ENCODE assay signal across 9 cellular contexts in the genomic region with DNA sequence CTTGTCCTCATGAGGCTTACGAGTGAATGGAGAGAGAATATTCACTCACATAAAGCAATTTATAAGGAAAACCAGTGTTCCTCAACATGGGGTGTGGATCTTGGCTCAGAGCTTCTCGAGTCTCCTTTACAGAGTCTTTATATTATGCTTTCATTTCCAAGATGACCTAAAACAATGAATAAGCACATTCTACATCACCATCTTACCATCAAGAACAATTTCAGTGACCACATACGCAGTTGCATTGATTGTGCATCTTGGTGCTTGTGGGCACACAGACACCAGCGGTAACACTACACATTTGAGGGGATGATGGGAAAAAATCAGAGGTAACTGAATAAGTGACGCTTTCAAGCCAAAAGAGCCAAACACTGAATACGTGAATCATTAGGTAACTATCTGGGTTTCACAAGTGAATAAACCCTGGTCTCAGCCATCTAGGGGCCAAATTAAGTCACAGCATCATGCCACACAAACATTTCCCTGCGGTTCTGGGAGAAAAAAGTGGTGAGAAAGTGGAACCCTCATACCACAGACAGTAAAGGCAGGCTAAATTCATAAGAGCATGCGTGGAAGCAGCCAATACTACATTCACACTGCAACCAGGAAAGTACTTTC. TPM values are rescaled to one million over a fixed set of nuclear protein-coding genes. Genes with fewer than 3 reads are reported as not detected.
DNase-seq lines count a peak whose midpoint lies in the region; ATAC-seq, FAIRE-seq and TF ChIP-seq lines count a peak whose summit lies in the region.
"Had no signal": no experiment of that assay in that cellular context is flagged by ENCODE, and none has a peak within 500 bp of the region (broad histone marks: within the 10 kb centered on the region; RNA-seq: fewer than 3 reads in every experiment).

No MANE protein-coding gene starts in this region.

- intact Hi-C loops in heart right ventricle (cut with DNase I): no loop called here
- intact Hi-C loops in pancreas (cut with DNase I): no loop called here

- no peak overlapping the region for H3K27ac ChIP-seq in cardiac muscle cell
- no peak overlapping the region for H3K27ac ChIP-seq in heart right ventricle
- no peak overlapping the region for H3K27ac ChIP-seq in pancreas

- H3K4me3 ChIP-seq in cardiac muscle cell (no peak overlapping the region), heart right ventricle (no peak overlapping the region), fibroblast of mammary gland (ENCODE audit: control insufficient read depth, low read depth, low read length) (no peak overlapping the region), pancreas (no peak overlapping the region)

- no peak for FAIRE-seq in pancreas (lab: Jason Lieb, UNC)

- peaks cover 8% of the 10 kb centered on the region for H3K4me1 Mint-ChIP-seq in stimulated activated naive CD8-positive, alpha-beta T cell treated with anti-CD3 and anti-CD28 coated beads, Interleukin-15, amount 100 ng/mL, for 72 hours

- H3K27me3 ChIP-seq in cardiac muscle cell (no peaks in the 10 kb centered on the region), heart right ventricle (no peaks in the 10 kb centered on the region), pancreas (no peaks in the 10 kb centered on the region)

- TF ChIP-seq CTCF in cardiac muscle cell (IDR thresholded peaks at IDR 0.05; ENCODE audit: low read depth, low read length) (peak; percentile 41), heart right ventricle (IDR thresholded peaks at IDR 0.05) (peak in 1 of 9 donors; percentile 20), fibroblast of mammary gland (conservative IDR thresholded peaks at IDR 0.05; ENCODE audit: control insufficient read depth, insufficient read depth, low read depth, low read length) (peak; percentile 48), pancreas (IDR thresholded peaks at IDR 0.05) (no peak)

- peak in 1 of 2 donors; percentile 52 for DNase-seq in cardiac muscle cell (ENCODE audit: low read depth in 1 of 2, low spot score in 1 of 2)
- no peak for DNase-seq in heart right ventricle
- DNase-seq in SK-MEL-5 (ENCODE audit: low read depth, low spot score): peak; percentile 28
- peak; percentile 70 for DNase-seq in fibroblast of mammary gland (ENCODE audit: low read depth)
- DNase-seq in stimulated activated naive CD8-positive, alpha-beta T cell treated with anti-CD3 and anti-CD28 coated beads, Interleukin-15, amount 100 ng/mL, for 72 hours: peak; percentile 21 to 72
- DNase-seq in GM19238 (ENCODE audit: insufficient read length, low spot score): no peak
- DNase-seq in pancreas: no peak
- DNase-seq: NCI-H748 treated with DMSO at 0.1 percent for 48 hours had no signal

- H3K36me3 ChIP-seq in cardiac muscle cell (peaks cover 26% of the 10 kb centered on the region), heart right ventricle (peaks cover 0 to 100% (median 55%) of the 10 kb centered on the region in 9 donors), pancreas (peaks cover 7 to 45% (median 10%) of the 10 kb centered on the region in 3 donors)

- no peak overlapping the region for H3K4me3 Mint-ChIP-seq in stimulated activated naive CD8-positive, alpha-beta T cell treated with anti-CD3 and anti-CD28 coated beads, Interleukin-15, amount 100 ng/mL, for 72 hours

- no peak for ATAC-seq in heart right ventricle
- ATAC-seq in stimulated activated naive CD8-positive, alpha-beta T cell treated with anti-CD3 and anti-CD28 coated beads, Interleukin-15, amount 100 ng/mL, for 72 hours: peak; percentile 93
- no peak for ATAC-seq in pancreas
- ATAC-seq in GM21447 (IDR thresholded peaks at IDR 0.05; ENCODE audit: unreplicated experiment): no peak

- no peaks in the 10 kb centered on the region for H3K9me3 Mint-ChIP-seq in stimulated activated naive CD8-positive, alpha-beta T cell treated with anti-CD3 and anti-CD28 coated beads, Interleukin-15, amount 100 ng/mL, for 72 hours

- no peaks in the 10 kb centered on the region for H3K4me1 ChIP-seq in cardiac muscle cell (ENCODE audit: low read depth)
- no peaks in the 10 kb centered on the region for H3K4me1 ChIP-seq in heart right ventricle
- H3K4me1 ChIP-seq in pancreas: no peaks in the 10 kb centered on the region

- H3K27ac Mint-ChIP-seq in stimulated activated naive CD8-positive, alpha-beta T cell treated with anti-CD3 and anti-CD28 coated beads, Interleukin-15, amount 100 ng/mL, for 72 hours: no peak overlapping the region

- H3K9me3 ChIP-seq in cardiac muscle cell (ENCODE audit: low read depth): no peaks in the 10 kb centered on the region
- no peaks in the 10 kb centered on the region for H3K9me3 ChIP-seq in heart right ventricle
- no peaks in the 10 kb centered on the region for H3K9me3 ChIP-seq in pancreas

- WGBS in heart right ventricle, 2 donors: 81 to 86% methylated on average over 8 of the region's 8 CpGs
- 75 to 81% methylated on average over 8 of the region's 8 CpGs for WGBS in pancreas, 2 donors

- no peaks in the 10 kb centered on the region for H3K27me3 Mint-ChIP-seq in stimulated activated naive CD8-positive, alpha-beta T cell treated with anti-CD3 and anti-CD28 coated beads, Interleukin-15, amount 100 ng/mL, for 72 hours

- in situ Hi-C loops in SK-MEL-5 (cut with HindIII; ENCODE audit: low pct_unique_long_range_greater_than_20kb, low sequenced_read_pairs): no loop called here

RNA-seq across cellular contexts. Expression of gene CWC25, which starts 9.4 kb away (rescaled TPM):
- total RNA-seq in cardiac muscle cell: 6.4 and 14.6 TPM in 2 replicates
- polyA plus RNA-seq in cardiac muscle cell: 9.4 and 19.9 TPM in 2 replicates
- 10 to 100 TPM in 2 of 10 donors, 1 to 10 TPM in 8; 7.7 to 11.2 (median 9.0) TPM for total RNA-seq in heart right ventricle
- polyA plus RNA-seq in heart right ventricle: 10 to 100 TPM in 1 of 2 donors, 1 to 10 TPM in 1; 9.1 to 22.6 TPM
- total RNA-seq in SK-MEL-5 (2014; rRNA removed; shearing (Covaris generic)): 10.1 and 12.5 TPM in 2 replicates
- 10.3 and 13.1 TPM in 2 replicates for polyA plus RNA-seq in SK-MEL-5 (2015; cell fraction: cytosol; rRNA removed)
- 73.0 and 106 TPM in 2 replicates for polyA plus RNA-seq in SK-MEL-5 (2015; cell fraction: nucleus; rRNA removed)
- 10 to 100 TPM in 1 of 6 donors, 1 to 10 TPM in 5; 7.5 to 11.4 (median 8.0) TPM for total RNA-seq in pancreas
- polyA plus RNA-seq in pancreas: 10 to 100 TPM; 19.4 to 24.0 TPM

RNA-seq across cellular contexts. Expression of gene PIP4K2B, which starts 16.3 kb away (rescaled TPM):
- total RNA-seq in cardiac muscle cell (98.7 and 116 TPM in 2 replicates), heart right ventricle (10 to 100 TPM; 37.9 to 51.9 (median 47.5) TPM), pancreas (10 to 100 TPM in 5 of 6 donors, 1 to 10 TPM in 1; 9.0 to 22.2 (median 11.7) TPM)
- polyA plus RNA-seq in cardiac muscle cell (17.4 and 23.3 TPM in 2 replicates), heart right ventricle (10 to 100 TPM; 15.3 to 20.3 TPM), pancreas (10 to 100 TPM; 14.2 to 17.0 TPM)
- total RNA-seq in SK-MEL-5 (2014; rRNA removed; shearing (Covaris generic)): 21.6 and 23.1 TPM in 2 replicates
- 28.2 and 40.1 TPM in 2 replicates for polyA plus RNA-seq in SK-MEL-5 (2015; cell fraction: cytosol; rRNA removed)
- polyA plus RNA-seq in SK-MEL-5 (2015; cell fraction: nucleus; rRNA removed): 64.3 and 71.2 TPM in 2 replicates

RNA-seq across cellular contexts. Expression of gene RPL23, which starts 37.8 kb away (rescaled TPM):
- total RNA-seq in cardiac muscle cell (2,451 and 2,692 TPM in 2 replicates), heart right ventricle (100 to 1,000 TPM; 725 to 991 (median 835) TPM), pancreas (100 to 1,000 TPM; 569 to 994 (median 828) TPM)
- polyA plus RNA-seq in cardiac muscle cell (567 and 626 TPM in 2 replicates), heart right ventricle (1,000 to 10,000 TPM; 1,798 to 2,733 TPM), pancreas (1,000 to 10,000 TPM; 1,404 to 1,507 TPM)
- 2,873 and 3,047 TPM in 2 replicates for total RNA-seq in SK-MEL-5 (2014; rRNA removed; shearing (Covaris generic))
- 1,347 and 1,645 TPM in 2 replicates for polyA plus RNA-seq in SK-MEL-5 (2015; cell fraction: cytosol; rRNA removed)
- 232 and 381 TPM in 2 replicates for polyA plus RNA-seq in SK-MEL-5 (2015; cell fraction: nucleus; rRNA removed)

RNA-seq across cellular contexts. Expression of gene LASP1, which starts 54.2 kb away (rescaled TPM):
- total RNA-seq in cardiac muscle cell (46.0 and 51.2 TPM in 2 replicates), heart right ventricle (10 to 100 TPM; 19.5 to 56.9 (median 23.0) TPM), pancreas (10 to 100 TPM; 48.2 to 98.6 (median 60.9) TPM)
- polyA plus RNA-seq in cardiac muscle cell (28.1 and 38.0 TPM in 2 replicates), heart right ventricle (10 to 100 TPM; 21.3 to 25.4 TPM), pancreas (10 to 100 TPM; 35.7 to 36.0 TPM)
- total RNA-seq in SK-MEL-5 (2014; rRNA removed; shearing (Covaris generic)): 16.7 and 16.8 TPM in 2 replicates
- polyA plus RNA-seq in SK-MEL-5 (2015; cell fraction: cytosol; rRNA removed): 41.5 and 44.1 TPM in 2 replicates
- polyA plus RNA-seq in SK-MEL-5 (2015; cell fraction: nucleus; rRNA removed): 13.1 and 14.7 TPM in 2 replicates

Comparison
In these comparisons a context has a peak if more than half of its experiments do, and no peak if none do; other contexts are left out.
1. DNase-seq: peak in SK-MEL-5 (single experiment), fibroblast of mammary gland (single experiment) and stimulated activated naive CD8-positive, alpha-beta T cell treated with anti-CD3 and anti-CD28 coated beads, Interleukin-15, amount 100 ng/mL, for 72 hours (2 of 2); none in heart right ventricle (0 of 2), GM19238 (single experiment) and pancreas (0 of 6).
2. CTCF ChIP-seq: peak in cardiac muscle cell (single experiment) and fibroblast of mammary gland (single experiment); none in pancreas (0 of 4).